In genomic region chr17:20453820-20454434, GRCh38 we compare ENCODE assay signal across 10 cellular contexts. TPM values are rescaled to one million over a fixed set of nuclear protein-coding genes. Genes with fewer than 3 reads are reported as not detected.
"Had no signal": no experiment of that assay in that cellular context is flagged by ENCODE, and none has a peak within 500 bp of the region (broad histone marks: within the 10 kb centered on the region; RNA-seq: fewer than 3 reads in every experiment).

No MANE protein-coding gene starts in this region.

RNA-seq across cellular contexts. Expression of gene LGALS9B, which starts 13.4 kb away (rescaled TPM):
- total RNA-seq: subcutaneous adipose tissue, suprapubic skin, temporal lobe, testis, thyroid gland, tibial nerve, upper lobe of right lung, ureter, urinary bladder, uterus had no signal
- polyA plus RNA-seq: urinary bladder had no signal
